1 cellular context compared by ENCODE assay signal in the genomic region with DNA sequence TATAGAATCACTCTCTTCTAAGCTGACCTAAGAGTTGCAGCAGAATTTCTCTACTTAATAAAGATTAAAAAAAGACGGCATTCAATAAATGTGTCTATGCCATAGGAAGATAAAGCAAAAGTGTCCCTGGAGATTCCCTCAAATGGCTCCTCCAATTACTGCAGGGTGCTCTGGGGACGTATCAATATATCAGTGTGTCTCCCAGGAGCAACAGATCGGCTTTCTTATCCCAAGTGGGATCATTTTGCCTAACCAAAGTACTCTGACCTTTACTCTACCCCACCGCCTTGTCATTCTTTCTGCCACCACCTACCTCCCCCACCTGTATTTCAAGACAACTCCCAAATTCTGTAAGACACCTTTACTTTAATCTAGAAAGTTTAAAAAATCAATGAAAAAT.
TF ChIP-seq lines count a peak whose summit lies in the region.

No MANE protein-coding gene starts in this region.

TF ChIP-seq in GM23338, 12 proteins besides CTCF, POLR2A, EP300 and RAD21 (continued from another document):
- TF ChIP-seq ZNF462 (CRISPR knock-in tag; IDR thresholded peaks at IDR 0.05) (no peak), JUNB (IDR thresholded peaks at IDR 0.05; ENCODE audit: unreplicated experiment) (no peak), EZH2 (IDR thresholded peaks at IDR 0.05; ENCODE audit: low read depth, unreplicated experiment) (no peak), EZH2phosphoT487 (IDR thresholded peaks at IDR 0.05; ENCODE audit: unreplicated experiment) (no peak), POLR2AphosphoS5 (IDR thresholded peaks at IDR 0.05; ENCODE audit: low read depth) (no peak)
